In the genomic region with DNA sequence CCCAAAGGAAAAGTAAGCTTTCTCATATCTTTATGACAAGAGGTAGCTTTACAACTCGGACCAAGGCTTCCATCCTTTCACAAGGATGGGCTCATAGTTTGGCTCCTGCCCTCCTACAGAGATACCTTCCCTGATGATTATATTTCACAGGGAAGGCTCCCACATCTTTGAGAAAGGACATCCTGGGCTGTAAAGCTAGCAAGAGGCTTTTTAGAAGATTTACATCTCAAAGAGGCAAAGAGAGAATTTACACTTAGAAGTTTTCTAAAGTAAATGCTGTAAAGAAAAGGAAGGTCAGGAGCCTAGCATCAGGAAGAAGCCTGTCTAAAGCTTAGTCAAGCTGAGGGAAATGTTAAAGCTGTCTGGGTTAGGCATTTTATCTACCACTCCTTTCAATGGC, we compare ENCODE assay signal across 29 cellular contexts.
"Had no signal": no experiment of that assay in that cellular context is flagged by ENCODE, and none has a peak within 500 bp of the region (broad histone marks: within the 10 kb centered on the region; RNA-seq: fewer than 3 reads in every experiment).

No MANE protein-coding gene starts in this region.

- H3K27me3 ChIP-seq: adrenal gland, body of pancreas, breast epithelium, MG63 had no signal

- H3K4me3 ChIP-seq: adrenal gland, body of pancreas, breast epithelium, MG63 had no signal

- ATAC-seq: activated CD4-positive, alpha-beta T cell treated with anti-CD3 and anti-CD28 coated beads for 36 hours; activated CD8-positive, alpha-beta T cell treated with anti-CD3 and anti-CD28 coated beads, Interleukin-2, amount 10 ng/mL, durations not matched to agents 7 days and 5 days; activated naive CD4-positive, alpha-beta T cell treated with anti-CD3 and anti-CD28 coated beads, Interleukin-2, amount 50 U/mL, for 72 hours; body of pancreas had no signal

- H3K9me3 ChIP-seq: adrenal gland, body of pancreas, breast epithelium, MG63 had no signal

- DNase-seq: activated CD4-positive, alpha-beta T cell treated with anti-CD3 and anti-CD28 coated beads for 36 hours; activated CD4-positive, alpha-beta T cell treated with anti-CD3 and anti-CD28 coated beads, Interleukin-2, amount 10 ng/mL, durations not matched to agents 7 days and 5 days; activated CD4-positive, alpha-beta T cell treated with anti-CD3 and anti-CD28 coated beads, Interleukin-2, amount 50 U/mL, for 48 hours; activated CD8-positive, alpha-beta T cell treated with anti-CD3 and anti-CD28 coated beads, Interleukin-2, amount 10 ng/mL, durations not matched to agents 7 days and 5 days; activated gamma-delta T cell treated with Interleukin-2 at 50 U/mL for 16 hours; activated naive CD4-positive, alpha-beta T cell treated with anti-CD3 and anti-CD28 coated beads for 36 hours; activated T-cell treated with anti-CD3 and anti-CD28 coated beads, Interleukin-2, amount 50 U/mL, for 24 hours; adrenal gland; body of pancreas; Kasumi-1; KG1; MG63; NCI-H1048; NCI-H1105 treated with DMSO at 0.1 percent for 48 hours; NCI-H1436; NCI-H1694; NCI-H1930; NCI-H2081 treated with DMSO at 0.1 percent for 48 hours; NCI-H226; NCI-H446 treated with DMSO at 0.1 percent for 48 hours; NCI-H524; NK-92 treated with Interleukin-12 subunit alpha and Interleukin-12 subunit beta, amount 100 ng/mL, for 24 hours; OCI-M1; Right ventricle myocardium superior; T1000; WERI-Rb-1 had no signal

- H3K36me3 ChIP-seq: adrenal gland, breast epithelium, MG63, WERI-Rb-1 had no signal

- H3K27ac ChIP-seq: adrenal gland, body of pancreas, breast epithelium, WERI-Rb-1 had no signal

- FAIRE-seq: astrocyte had no signal

- H3K4me1 ChIP-seq: adrenal gland, body of pancreas, breast epithelium had no signal
